Comparison of ENCODE assay signal across 2 cellular contexts in the genomic region with DNA sequence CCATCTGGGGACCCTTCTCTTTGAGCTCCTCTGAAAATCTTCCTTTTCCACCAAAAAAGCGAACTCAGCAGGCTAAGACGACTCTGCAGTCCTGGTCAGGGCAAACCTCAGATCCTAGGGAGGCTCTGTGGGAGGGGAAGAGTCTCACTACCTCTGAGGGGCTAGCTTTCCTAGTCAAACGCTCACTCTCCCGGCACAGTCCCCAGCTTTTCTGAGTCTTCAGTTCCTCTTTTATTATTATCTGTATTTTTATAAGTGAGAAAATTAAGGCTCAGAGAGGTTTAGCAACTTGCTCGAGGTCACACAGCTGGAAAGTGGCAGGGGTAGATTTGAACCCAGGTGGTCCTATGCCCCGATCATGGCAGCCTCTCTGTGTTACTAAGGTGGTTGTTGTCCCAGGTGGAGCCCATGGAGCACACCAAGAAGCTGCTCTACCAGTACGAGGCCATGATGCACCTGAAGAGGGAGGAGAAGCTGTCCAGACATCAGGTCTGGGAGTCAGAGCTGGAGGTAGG.
A peak's percentile ranks its signal among the peaks of the same experiment; 100 is the strongest.
TF ChIP-seq lines count a peak whose summit lies in the region.

No MANE protein-coding gene starts in this region.

TF ChIP-seq in A549, 52 proteins besides CTCF, POLR2A, EP300 and RAD21:
- TF ChIP-seq KDM1A (IDR thresholded peaks at IDR 0.05; ENCODE audit: low read depth) (no peak), ZFP36 (IDR thresholded peaks at IDR 0.05; ENCODE audit: borderline replicate concordance, partially characterized antibody) (peak; percentile 45)

TF ChIP-seq in K562, 482 proteins besides CTCF, POLR2A, EP300 and RAD21:
- TF ChIP-seq KDM1A (IDR thresholded peaks at IDR 0.05) = peak; percentile 54 to 65; a peak in 3 of 4 replicates
- TF ChIP-seq HDAC2 (IDR thresholded peaks at IDR 0.05) = peak; percentile 29; the same call in 1 of the 2 replicates
- TF ChIP-seq ZFP36 (IDR thresholded peaks at IDR 0.05; ENCODE audit: low read depth, low read length, partially characterized antibody) = peak; percentile 86
- no peak for TF ChIP-seq SRSF3 (IDR thresholded peaks at IDR 0.05; ENCODE audit: insufficient read depth, low read length)
- peak; percentile 63; the same call in 1 of the 2 replicates for TF ChIP-seq SMARCA5 (IDR thresholded peaks at IDR 0.05)
- TF ChIP-seq RBM25 (IDR thresholded peaks at IDR 0.05; ENCODE audit: low read depth, low read length, severe bottlenecking) = peak; percentile 85
- 0 out of 2 replicates have a peak, but pooled peaks have one; percentile 29 for TF ChIP-seq SPI1 (IDR thresholded peaks at IDR 0.05; ENCODE audit: borderline replicate concordance, low read depth, low read length)
- TF ChIP-seq ZNF75A (CRISPR knock-in tag; IDR thresholded peaks at IDR 0.05) = no peak
- TF ChIP-seq ADNP (tag; IDR thresholded peaks at IDR 0.05) = peak; percentile 45; the same call in 1 of the 2 replicates
- no peak for TF ChIP-seq DDX20 (tag; IDR thresholded peaks at IDR 0.05; ENCODE audit: low read depth)
- no peak for TF ChIP-seq BRD9 (IDR thresholded peaks at IDR 0.05; ENCODE audit: low read depth, partially characterized antibody)
- no peak for TF ChIP-seq HSF4 (CRISPR knock-in tag; IDR thresholded peaks at IDR 0.05; ENCODE audit: borderline replicate concordance)
- TF ChIP-seq BCOR (IDR thresholded peaks at IDR 0.05) = peak; percentile 70
- TF ChIP-seq POLR2AphosphoS5 (IDR thresholded peaks at IDR 0.05; ENCODE audit: control insufficient read depth, insufficient read depth, low read depth, low read length) = no peak
- no peak for TF ChIP-seq JUND (IDR thresholded peaks at IDR 0.05; ENCODE audit: borderline replicate concordance, low read depth, low read length)
- no peak for TF ChIP-seq JUND (tag; IDR thresholded peaks at IDR 0.05; ENCODE audit: borderline replicate concordance, low read depth, low read length)
